ENCODE assay signal across 2 cellular contexts in the genomic region with DNA sequence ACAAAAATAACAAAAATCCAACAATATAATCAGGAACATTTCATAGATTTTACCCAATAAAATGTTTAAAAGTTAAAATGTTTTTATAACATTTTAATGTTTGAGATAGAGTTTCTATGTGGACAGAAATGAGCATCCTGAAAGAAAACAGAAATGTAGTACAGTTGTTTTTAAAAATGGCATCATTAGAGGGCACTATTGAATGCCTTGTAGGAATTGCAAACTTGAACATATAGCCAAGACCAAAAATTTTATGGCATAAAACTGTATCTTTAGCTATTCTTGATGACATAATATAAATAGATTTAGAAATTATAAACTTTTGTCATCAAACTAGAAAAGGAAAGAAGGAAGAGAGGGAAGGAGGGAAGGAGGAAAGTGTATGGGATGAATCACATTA.
TF ChIP-seq lines count a peak whose summit lies in the region.

No MANE protein-coding gene starts in this region.

TF ChIP-seq in SK-N-SH, 30 proteins besides CTCF, POLR2A, EP300 and RAD21 (continued from another document):
- TF ChIP-seq, protein P1, sequence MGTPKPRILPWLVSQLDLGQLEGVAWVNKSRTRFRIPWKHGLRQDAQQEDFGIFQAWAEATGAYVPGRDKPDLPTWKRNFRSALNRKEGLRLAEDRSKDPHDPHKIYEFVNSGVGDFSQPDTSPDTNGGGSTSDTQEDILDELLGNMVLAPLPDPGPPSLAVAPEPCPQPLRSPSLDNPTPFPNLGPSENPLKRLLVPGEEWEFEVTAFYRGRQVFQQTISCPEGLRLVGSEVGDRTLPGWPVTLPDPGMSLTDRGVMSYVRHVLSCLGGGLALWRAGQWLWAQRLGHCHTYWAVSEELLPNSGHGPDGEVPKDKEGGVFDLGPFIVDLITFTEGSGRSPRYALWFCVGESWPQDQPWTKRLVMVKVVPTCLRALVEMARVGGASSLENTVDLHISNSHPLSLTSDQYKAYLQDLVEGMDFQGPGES (IDR thresholded peaks at IDR 0.05; ENCODE audit: low read depth, low read length) = no peak
- TF ChIP-seq, protein P2, sequence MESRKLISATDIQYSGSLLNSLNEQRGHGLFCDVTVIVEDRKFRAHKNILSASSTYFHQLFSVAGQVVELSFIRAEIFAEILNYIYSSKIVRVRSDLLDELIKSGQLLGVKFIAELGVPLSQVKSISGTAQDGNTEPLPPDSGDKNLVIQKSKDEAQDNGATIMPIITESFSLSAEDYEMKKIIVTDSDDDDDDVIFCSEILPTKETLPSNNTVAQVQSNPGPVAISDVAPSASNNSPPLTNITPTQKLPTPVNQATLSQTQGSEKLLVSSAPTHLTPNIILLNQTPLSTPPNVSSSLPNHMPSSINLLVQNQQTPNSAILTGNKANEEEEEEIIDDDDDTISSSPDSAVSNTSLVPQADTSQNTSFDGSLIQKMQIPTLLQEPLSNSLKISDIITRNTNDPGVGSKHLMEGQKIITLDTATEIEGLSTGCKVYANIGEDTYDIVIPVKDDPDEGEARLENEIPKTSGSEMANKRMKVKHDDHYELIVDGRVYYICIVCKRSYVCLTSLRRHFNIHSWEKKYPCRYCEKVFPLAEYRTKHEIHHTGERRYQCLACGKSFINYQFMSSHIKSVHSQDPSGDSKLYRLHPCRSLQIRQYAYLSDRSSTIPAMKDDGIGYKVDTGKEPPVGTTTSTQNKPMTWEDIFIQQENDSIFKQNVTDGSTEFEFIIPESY (IDR thresholded peaks at IDR 0.05; ENCODE audit: borderline replicate concordance, low read depth) = no peak
- no peak for TF ChIP-seq SIN3A (IDR thresholded peaks at IDR 0.05; ENCODE audit: borderline replicate concordance, low read depth, low read length)
- TF ChIP-seq RCOR1 (IDR thresholded peaks at IDR 0.05; ENCODE audit: low read length) = no peak
- TF ChIP-seq, protein P3, sequence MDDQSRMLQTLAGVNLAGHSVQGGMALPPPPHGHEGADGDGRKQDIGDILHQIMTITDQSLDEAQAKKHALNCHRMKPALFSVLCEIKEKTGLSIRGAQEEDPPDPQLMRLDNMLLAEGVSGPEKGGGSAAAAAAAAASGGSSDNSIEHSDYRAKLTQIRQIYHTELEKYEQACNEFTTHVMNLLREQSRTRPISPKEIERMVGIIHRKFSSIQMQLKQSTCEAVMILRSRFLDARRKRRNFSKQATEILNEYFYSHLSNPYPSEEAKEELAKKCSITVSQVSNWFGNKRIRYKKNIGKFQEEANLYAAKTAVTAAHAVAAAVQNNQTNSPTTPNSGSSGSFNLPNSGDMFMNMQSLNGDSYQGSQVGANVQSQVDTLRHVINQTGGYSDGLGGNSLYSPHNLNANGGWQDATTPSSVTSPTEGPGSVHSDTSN (IDR thresholded peaks at IDR 0.05) = no peak

TF ChIP-seq in SK-N-SH treated with all-trans-retinoic acid at 6 μM for 48 hours, 23 proteins besides CTCF, POLR2A, EP300 and RAD21:
- TF ChIP-seq, protein P4, sequence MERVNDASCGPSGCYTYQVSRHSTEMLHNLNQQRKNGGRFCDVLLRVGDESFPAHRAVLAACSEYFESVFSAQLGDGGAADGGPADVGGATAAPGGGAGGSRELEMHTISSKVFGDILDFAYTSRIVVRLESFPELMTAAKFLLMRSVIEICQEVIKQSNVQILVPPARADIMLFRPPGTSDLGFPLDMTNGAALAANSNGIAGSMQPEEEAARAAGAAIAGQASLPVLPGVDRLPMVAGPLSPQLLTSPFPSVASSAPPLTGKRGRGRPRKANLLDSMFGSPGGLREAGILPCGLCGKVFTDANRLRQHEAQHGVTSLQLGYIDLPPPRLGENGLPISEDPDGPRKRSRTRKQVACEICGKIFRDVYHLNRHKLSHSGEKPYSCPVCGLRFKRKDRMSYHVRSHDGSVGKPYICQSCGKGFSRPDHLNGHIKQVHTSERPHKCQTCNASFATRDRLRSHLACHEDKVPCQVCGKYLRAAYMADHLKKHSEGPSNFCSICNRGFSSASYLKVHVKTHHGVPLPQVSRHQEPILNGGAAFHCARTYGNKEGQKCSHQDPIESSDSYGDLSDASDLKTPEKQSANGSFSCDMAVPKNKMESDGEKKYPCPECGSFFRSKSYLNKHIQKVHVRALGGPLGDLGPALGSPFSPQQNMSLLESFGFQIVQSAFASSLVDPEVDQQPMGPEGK (CRISPR knock-in tag; IDR thresholded peaks at IDR 0.05; ENCODE audit: borderline replicate concordance) = no peak
- TF ChIP-seq, protein P5, sequence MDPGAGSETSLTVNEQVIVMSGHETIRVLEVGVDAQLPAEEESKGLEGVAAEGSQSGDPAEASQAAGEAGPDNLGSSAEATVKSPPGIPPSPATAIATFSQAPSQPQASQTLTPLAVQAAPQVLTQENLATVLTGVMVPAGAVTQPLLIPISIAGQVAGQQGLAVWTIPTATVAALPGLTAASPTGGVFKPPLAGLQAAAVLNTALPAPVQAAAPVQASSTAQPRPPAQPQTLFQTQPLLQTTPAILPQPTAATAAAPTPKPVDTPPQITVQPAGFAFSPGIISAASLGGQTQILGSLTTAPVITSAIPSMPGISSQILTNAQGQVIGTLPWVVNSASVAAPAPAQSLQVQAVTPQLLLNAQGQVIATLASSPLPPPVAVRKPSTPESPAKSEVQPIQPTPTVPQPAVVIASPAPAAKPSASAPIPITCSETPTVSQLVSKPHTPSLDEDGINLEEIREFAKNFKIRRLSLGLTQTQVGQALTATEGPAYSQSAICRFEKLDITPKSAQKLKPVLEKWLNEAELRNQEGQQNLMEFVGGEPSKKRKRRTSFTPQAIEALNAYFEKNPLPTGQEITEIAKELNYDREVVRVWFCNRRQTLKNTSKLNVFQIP (CRISPR knock-in tag; IDR thresholded peaks at IDR 0.05; ENCODE audit: borderline replicate concordance, low read depth) = no peak
- no peak for TF ChIP-seq ZNF8 (CRISPR knock-in tag; IDR thresholded peaks at IDR 0.05)
- TF ChIP-seq TOX (CRISPR knock-in tag; IDR thresholded peaks at IDR 0.05; ENCODE audit: borderline replicate concordance) = no peak
- TF ChIP-seq OSR1 (CRISPR knock-in tag; IDR thresholded peaks at IDR 0.05) = no peak
- TF ChIP-seq ZFP30 (CRISPR knock-in tag; IDR thresholded peaks at IDR 0.05) = no peak
- no peak for TF ChIP-seq TCF4 (CRISPR knock-in tag; IDR thresholded peaks at IDR 0.05; ENCODE audit: borderline replicate concordance)
- TF ChIP-seq, protein P6, sequence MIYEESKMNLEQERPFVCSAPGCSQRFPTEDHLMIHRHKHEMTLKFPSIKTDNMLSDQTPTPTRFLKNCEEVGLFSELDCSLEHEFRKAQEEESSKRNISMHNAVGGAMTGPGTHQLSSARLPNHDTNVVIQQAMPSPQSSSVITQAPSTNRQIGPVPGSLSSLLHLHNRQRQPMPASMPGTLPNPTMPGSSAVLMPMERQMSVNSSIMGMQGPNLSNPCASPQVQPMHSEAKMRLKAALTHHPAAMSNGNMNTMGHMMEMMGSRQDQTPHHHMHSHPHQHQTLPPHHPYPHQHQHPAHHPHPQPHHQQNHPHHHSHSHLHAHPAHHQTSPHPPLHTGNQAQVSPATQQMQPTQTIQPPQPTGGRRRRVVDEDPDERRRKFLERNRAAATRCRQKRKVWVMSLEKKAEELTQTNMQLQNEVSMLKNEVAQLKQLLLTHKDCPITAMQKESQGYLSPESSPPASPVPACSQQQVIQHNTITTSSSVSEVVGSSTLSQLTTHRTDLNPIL (CRISPR knock-in tag; IDR thresholded peaks at IDR 0.05; ENCODE audit: low read depth) = no peak
- TF ChIP-seq, protein P7, sequence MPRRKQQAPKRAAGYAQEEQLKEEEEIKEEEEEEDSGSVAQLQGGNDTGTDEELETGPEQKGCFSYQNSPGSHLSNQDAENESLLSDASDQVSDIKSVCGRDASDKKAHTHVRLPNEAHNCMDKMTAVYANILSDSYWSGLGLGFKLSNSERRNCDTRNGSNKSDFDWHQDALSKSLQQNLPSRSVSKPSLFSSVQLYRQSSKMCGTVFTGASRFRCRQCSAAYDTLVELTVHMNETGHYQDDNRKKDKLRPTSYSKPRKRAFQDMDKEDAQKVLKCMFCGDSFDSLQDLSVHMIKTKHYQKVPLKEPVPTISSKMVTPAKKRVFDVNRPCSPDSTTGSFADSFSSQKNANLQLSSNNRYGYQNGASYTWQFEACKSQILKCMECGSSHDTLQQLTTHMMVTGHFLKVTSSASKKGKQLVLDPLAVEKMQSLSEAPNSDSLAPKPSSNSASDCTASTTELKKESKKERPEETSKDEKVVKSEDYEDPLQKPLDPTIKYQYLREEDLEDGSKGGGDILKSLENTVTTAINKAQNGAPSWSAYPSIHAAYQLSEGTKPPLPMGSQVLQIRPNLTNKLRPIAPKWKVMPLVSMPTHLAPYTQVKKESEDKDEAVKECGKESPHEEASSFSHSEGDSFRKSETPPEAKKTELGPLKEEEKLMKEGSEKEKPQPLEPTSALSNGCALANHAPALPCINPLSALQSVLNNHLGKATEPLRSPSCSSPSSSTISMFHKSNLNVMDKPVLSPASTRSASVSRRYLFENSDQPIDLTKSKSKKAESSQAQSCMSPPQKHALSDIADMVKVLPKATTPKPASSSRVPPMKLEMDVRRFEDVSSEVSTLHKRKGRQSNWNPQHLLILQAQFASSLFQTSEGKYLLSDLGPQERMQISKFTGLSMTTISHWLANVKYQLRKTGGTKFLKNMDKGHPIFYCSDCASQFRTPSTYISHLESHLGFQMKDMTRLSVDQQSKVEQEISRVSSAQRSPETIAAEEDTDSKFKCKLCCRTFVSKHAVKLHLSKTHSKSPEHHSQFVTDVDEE (CRISPR knock-in tag; IDR thresholded peaks at IDR 0.05) = no peak
- no peak for TF ChIP-seq ZNF70 (CRISPR knock-in tag; IDR thresholded peaks at IDR 0.05)
- no peak for TF ChIP-seq CSDC2 (CRISPR knock-in tag; IDR thresholded peaks at IDR 0.05)
